In the genomic region with DNA sequence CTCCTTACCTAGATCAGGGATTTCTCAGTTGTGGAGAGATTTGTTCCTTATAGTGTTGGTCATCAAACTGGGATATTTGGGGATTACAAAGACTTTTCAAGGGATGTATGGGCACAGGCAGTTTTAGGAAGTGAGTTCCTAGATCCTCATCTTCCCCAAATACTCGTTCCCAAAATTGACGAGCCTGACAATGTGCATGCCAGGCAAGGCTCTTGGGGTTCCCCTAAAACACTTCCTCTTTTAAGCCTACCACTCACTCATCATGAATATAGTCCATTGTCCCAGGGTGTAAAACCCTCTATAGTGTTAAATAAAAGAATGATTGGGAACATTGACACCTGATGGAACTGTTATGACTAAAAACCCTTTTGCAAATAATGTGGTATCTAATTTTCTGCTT, we compare ENCODE assay signal across 1 cellular context.
TF ChIP-seq lines count a peak whose summit lies in the region.

No MANE protein-coding gene starts in this region.

TF ChIP-seq in GM12878, 131 proteins besides CTCF, POLR2A, EP300 and RAD21:
- TF ChIP-seq RUNX3 (IDR thresholded peaks at IDR 0.05; ENCODE audit: low read length) (peak; percentile 5; the same call in 1 of the 2 replicates), RELA (IDR thresholded peaks at IDR 0.05; ENCODE audit: borderline replicate concordance, partially characterized antibody) (peak; percentile 45), MTA2 (IDR thresholded peaks at IDR 0.05; ENCODE audit: low read depth) (peak; percentile 69), IKZF2 (IDR thresholded peaks at IDR 0.05) (peak; percentile 94), PAX8 (IDR thresholded peaks at IDR 0.05) (no peak), CBFB (IDR thresholded peaks at IDR 0.05; ENCODE audit: low read depth) (no peak), EED (IDR thresholded peaks at IDR 0.05; ENCODE audit: low read depth) (peak; percentile 78), DPF2 (IDR thresholded peaks at IDR 0.05) (peak; percentile 85), SPI1 (IDR thresholded peaks at IDR 0.05; ENCODE audit: borderline replicate concordance, insufficient read depth, low read depth, low read length) (peak; percentile 98), SREBF1 (IDR thresholded peaks at IDR 0.05; ENCODE audit: low read length) (no peak), SP1 (IDR thresholded peaks at IDR 0.05; ENCODE audit: low read depth, low read length) (no peak), IKZF1 (conservative IDR thresholded peaks at IDR 0.05) (peak; percentile 93), ZNF24 (IDR thresholded peaks at IDR 0.05) (0 out of 2 replicates have a peak, but pooled peaks have one; percentile 43), NFIC (IDR thresholded peaks at IDR 0.05; ENCODE audit: low read depth, low read length) (peak; percentile 46)
- TF ChIP-seq, protein P1, sequence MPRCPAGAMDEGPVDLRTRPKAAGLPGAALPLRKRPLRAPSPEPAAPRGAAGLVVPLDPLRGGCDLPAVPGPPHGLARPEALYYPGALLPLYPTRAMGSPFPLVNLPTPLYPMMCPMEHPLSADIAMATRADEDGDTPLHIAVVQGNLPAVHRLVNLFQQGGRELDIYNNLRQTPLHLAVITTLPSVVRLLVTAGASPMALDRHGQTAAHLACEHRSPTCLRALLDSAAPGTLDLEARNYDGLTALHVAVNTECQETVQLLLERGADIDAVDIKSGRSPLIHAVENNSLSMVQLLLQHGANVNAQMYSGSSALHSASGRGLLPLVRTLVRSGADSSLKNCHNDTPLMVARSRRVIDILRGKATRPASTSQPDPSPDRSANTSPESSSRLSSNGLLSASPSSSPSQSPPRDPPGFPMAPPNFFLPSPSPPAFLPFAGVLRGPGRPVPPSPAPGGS (IDR thresholded peaks at IDR 0.05; ENCODE audit: borderline replicate concordance, insufficient read depth, low read depth, low read length, poor library complexity, severe bottlenecking) = no peak
- TF ChIP-seq, protein P2, sequence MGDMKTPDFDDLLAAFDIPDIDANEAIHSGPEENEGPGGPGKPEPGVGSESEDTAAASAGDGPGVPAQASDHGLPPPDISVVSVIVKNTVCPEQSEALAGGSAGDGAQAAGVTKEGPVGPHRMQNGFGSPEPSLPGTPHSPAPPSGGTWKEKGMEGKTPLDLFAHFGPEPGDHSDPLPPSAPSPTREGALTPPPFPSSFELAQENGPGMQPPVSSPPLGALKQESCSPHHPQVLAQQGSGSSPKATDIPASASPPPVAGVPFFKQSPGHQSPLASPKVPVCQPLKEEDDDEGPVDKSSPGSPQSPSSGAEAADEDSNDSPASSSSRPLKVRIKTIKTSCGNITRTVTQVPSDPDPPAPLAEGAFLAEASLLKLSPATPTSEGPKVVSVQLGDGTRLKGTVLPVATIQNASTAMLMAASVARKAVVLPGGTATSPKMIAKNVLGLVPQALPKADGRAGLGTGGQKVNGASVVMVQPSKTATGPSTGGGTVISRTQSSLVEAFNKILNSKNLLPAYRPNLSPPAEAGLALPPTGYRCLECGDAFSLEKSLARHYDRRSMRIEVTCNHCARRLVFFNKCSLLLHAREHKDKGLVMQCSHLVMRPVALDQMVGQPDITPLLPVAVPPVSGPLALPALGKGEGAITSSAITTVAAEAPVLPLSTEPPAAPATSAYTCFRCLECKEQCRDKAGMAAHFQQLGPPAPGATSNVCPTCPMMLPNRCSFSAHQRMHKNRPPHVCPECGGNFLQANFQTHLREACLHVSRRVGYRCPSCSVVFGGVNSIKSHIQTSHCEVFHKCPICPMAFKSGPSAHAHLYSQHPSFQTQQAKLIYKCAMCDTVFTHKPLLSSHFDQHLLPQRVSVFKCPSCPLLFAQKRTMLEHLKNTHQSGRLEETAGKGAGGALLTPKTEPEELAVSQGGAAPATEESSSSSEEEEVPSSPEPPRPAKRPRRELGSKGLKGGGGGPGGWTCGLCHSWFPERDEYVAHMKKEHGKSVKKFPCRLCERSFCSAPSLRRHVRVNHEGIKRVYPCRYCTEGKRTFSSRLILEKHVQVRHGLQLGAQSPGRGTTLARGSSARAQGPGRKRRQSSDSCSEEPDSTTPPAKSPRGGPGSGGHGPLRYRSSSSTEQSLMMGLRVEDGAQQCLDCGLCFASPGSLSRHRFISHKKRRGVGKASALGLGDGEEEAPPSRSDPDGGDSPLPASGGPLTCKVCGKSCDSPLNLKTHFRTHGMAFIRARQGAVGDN (IDR thresholded peaks at IDR 0.05) = 0 out of 2 replicates have a peak, but pooled peaks have one; percentile 38
- TF ChIP-seq, protein P3, sequence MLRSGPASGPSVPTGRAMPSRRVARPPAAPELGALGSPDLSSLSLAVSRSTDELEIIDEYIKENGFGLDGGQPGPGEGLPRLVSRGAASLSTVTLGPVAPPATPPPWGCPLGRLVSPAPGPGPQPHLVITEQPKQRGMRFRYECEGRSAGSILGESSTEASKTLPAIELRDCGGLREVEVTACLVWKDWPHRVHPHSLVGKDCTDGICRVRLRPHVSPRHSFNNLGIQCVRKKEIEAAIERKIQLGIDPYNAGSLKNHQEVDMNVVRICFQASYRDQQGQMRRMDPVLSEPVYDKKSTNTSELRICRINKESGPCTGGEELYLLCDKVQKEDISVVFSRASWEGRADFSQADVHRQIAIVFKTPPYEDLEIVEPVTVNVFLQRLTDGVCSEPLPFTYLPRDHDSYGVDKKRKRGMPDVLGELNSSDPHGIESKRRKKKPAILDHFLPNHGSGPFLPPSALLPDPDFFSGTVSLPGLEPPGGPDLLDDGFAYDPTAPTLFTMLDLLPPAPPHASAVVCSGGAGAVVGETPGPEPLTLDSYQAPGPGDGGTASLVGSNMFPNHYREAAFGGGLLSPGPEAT (IDR thresholded peaks at IDR 0.05; ENCODE audit: low read depth) = peak; percentile 95
- TF ChIP-seq, protein P4, sequence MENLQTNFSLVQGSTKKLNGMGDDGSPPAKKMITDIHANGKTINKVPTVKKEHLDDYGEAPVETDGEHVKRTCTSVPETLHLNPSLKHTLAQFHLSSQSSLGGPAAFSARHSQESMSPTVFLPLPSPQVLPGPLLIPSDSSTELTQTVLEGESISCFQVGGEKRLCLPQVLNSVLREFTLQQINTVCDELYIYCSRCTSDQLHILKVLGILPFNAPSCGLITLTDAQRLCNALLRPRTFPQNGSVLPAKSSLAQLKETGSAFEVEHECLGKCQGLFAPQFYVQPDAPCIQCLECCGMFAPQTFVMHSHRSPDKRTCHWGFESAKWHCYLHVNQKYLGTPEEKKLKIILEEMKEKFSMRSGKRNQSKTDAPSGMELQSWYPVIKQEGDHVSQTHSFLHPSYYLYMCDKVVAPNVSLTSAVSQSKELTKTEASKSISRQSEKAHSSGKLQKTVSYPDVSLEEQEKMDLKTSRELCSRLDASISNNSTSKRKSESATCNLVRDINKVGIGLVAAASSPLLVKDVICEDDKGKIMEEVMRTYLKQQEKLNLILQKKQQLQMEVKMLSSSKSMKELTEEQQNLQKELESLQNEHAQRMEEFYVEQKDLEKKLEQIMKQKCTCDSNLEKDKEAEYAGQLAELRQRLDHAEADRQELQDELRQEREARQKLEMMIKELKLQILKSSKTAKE (IDR thresholded peaks at IDR 0.05; ENCODE audit: low read depth, poor library complexity, severe bottlenecking) = peak; percentile 37
- TF ChIP-seq, protein P5, sequence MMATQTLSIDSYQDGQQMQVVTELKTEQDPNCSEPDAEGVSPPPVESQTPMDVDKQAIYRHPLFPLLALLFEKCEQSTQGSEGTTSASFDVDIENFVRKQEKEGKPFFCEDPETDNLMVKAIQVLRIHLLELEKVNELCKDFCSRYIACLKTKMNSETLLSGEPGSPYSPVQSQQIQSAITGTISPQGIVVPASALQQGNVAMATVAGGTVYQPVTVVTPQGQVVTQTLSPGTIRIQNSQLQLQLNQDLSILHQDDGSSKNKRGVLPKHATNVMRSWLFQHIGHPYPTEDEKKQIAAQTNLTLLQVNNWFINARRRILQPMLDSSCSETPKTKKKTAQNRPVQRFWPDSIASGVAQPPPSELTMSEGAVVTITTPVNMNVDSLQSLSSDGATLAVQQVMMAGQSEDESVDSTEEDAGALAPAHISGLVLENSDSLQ (IDR thresholded peaks at IDR 0.05) = 0 out of 2 replicates have a peak, but pooled peaks have one; percentile 20
